ENCODE assay signal across 16 cellular contexts in genomic region chr3:188303286-188303799, GRCh38.
DNase-seq lines count a peak whose midpoint lies in the region; ATAC-seq and TF ChIP-seq lines count a peak whose summit lies in the region.
"Had no signal": no experiment of that assay in that cellular context is flagged by ENCODE, and none has a peak within 500 bp of the region (broad histone marks: within the 10 kb centered on the region; RNA-seq: fewer than 3 reads in every experiment).

No MANE protein-coding gene starts in this region.

- no peaks in the 10 kb centered on the region for H3K27me3 ChIP-seq in DOHH2 (ENCODE audit: control insufficient read depth, low read length)
- no peaks in the 10 kb centered on the region for H3K27me3 ChIP-seq in HUES64 (ENCODE audit: insufficient read depth, low read length)
- H3K27me3 ChIP-seq in esophagus muscularis mucosa: no peaks in the 10 kb centered on the region
- no peaks in the 10 kb centered on the region for H3K27me3 ChIP-seq in mesendoderm (ENCODE audit: insufficient read depth, low read length, poor library complexity)
- no peaks in the 10 kb centered on the region for H3K27me3 ChIP-seq in tibial artery

- no peak overlapping the region for H3K23ac ChIP-seq in mesendoderm (ENCODE audit: low read length)

- TF ChIP-seq POLR2A in esophagus muscularis mucosa (IDR thresholded peaks at IDR 0.05; ENCODE audit: low read depth): no peak

- H3K79me2 ChIP-seq in DOHH2 (ENCODE audit: control insufficient read depth, low read length): peaks cover 57% of the 10 kb centered on the region
- no peaks in the 10 kb centered on the region for H3K79me2 ChIP-seq in mesendoderm (ENCODE audit: control insufficient read depth, insufficient read depth, low read length)

- H3K4me2 ChIP-seq in DOHH2 (ENCODE audit: low read length): 0 out of 2 replicates have a peak overlapping the region, but pooled peaks have one; percentile 10
- no peak overlapping the region for H3K4me2 ChIP-seq in mesendoderm (ENCODE audit: low read length)

- H4K5ac ChIP-seq in mesendoderm (ENCODE audit: low read length): no peak overlapping the region

- H3K9me2 ChIP-seq in DOHH2 (replicated peaks; ENCODE audit: control insufficient read depth, low read length): no peaks in the 10 kb centered on the region

- H3K36me3 ChIP-seq in DOHH2 (ENCODE audit: control insufficient read depth, low read length) (peaks cover 17% of the 10 kb centered on the region; the same call in 1 of the 2 replicates), HUES64 (ENCODE audit: insufficient read depth, low read length) (no peaks in the 10 kb centered on the region), esophagus muscularis mucosa (peaks cover 0 to 15% (median 2%) of the 10 kb centered on the region in 4 donors), mesendoderm (ENCODE audit: control insufficient read depth, insufficient read depth, low read length) (no peaks in the 10 kb centered on the region), tibial artery (peaks cover 0 to 12% (median 5%) of the 10 kb centered on the region in 3 donors)

- TF ChIP-seq CTCF in DOHH2 (IDR thresholded peaks at IDR 0.05; ENCODE audit: low read depth, low read length, poor library complexity, severe bottlenecking) (no peak), esophagus muscularis mucosa (IDR thresholded peaks at IDR 0.05) (no peak), tibial artery (IDR thresholded peaks at IDR 0.05) (no peak)

- no peak for ATAC-seq in HG02938 (IDR thresholded peaks at IDR 0.05; ENCODE audit: unreplicated experiment)
- ATAC-seq in GM19452 (IDR thresholded peaks at IDR 0.05; ENCODE audit: unreplicated experiment): no peak

- H3K27ac ChIP-seq in DOHH2 (ENCODE audit: low read depth, low read length) (no peak overlapping the region), HUES64 (ENCODE audit: low read depth, low read length) (peak overlapping the region; percentile 2; the same call in 1 of the 2 replicates), esophagus muscularis mucosa (replicated peaks in 1 of 4) (peak overlapping the region in 3 of 4 donors; percentile 90 to 98 (median 92)), mesendoderm (ENCODE audit: low read depth, low read length) (no peak overlapping the region), tibial artery (peak overlapping the region in 1 of 2 donors; percentile 4)
- H3K27ac ChIP-seq: RWPE1 had no signal

- DNase-seq in esophagus muscularis mucosa (ENCODE audit: extremely low spot score) (no peak), mesendoderm (peak; percentile 29), tibial artery (no peak)
- DNase-seq: Calu3; CD4-positive, CD25-positive, alpha-beta regulatory T cell; DMS79 treated with DMSO at 0.1 percent for 48 hours; GF-D8; GOT3; Kasumi-1; NCI-H1417 treated with DMSO at 0.1 percent for 48 hours; NCI-H510A treated with DMSO at 0.1 percent for 48 hours had no signal

- H3K4me3 ChIP-seq in DOHH2 (ENCODE audit: low read length): no peak overlapping the region
- H3K4me3 ChIP-seq in HUES64 (ENCODE audit: low read length): no peak overlapping the region
- H3K4me3 ChIP-seq in esophagus muscularis mucosa: no peak overlapping the region
- H3K4me3 ChIP-seq in mesendoderm (ENCODE audit: low read length): no peak overlapping the region
- no peak overlapping the region for H3K4me3 ChIP-seq in tibial artery

- H2BK15ac ChIP-seq in mesendoderm (replicated peaks; ENCODE audit: low read depth): no peak overlapping the region

- no peak overlapping the region for H4K8ac ChIP-seq in mesendoderm (ENCODE audit: low read depth, low read length)

- no peak overlapping the region for H2BK5ac ChIP-seq in mesendoderm (ENCODE audit: low read length)

- H3K4me1 ChIP-seq in DOHH2 (ENCODE audit: control insufficient read depth, low read length) (peaks cover 62% of the 10 kb centered on the region), HUES64 (ENCODE audit: insufficient read depth, low read length) (peaks cover 62% of the 10 kb centered on the region), esophagus muscularis mucosa (peaks cover 43 to 98% (median 94%) of the 10 kb centered on the region in 4 donors), mesendoderm (ENCODE audit: control insufficient read depth, low read depth, low read length) (no peaks in the 10 kb centered on the region), tibial artery (peaks cover 0 to 98% (median 35%) of the 10 kb centered on the region in 4 donors)

- H3K9me3 ChIP-seq in DOHH2 (ENCODE audit: control insufficient read depth, insufficient read depth, low read length) (no peaks in the 10 kb centered on the region), HUES64 (ENCODE audit: insufficient read depth, low read depth, low read length) (no peaks in the 10 kb centered on the region), esophagus muscularis mucosa (no peaks in the 10 kb centered on the region), tibial artery (no peaks in the 10 kb centered on the region)

- H4K20me1 ChIP-seq in DOHH2 (ENCODE audit: control insufficient read depth, insufficient read depth, low read depth, low read length): no peaks in the 10 kb centered on the region

- H3K4ac ChIP-seq in mesendoderm (ENCODE audit: low read depth, low read length): no peak overlapping the region

- 88% methylated on average over 2 of the region's 2 CpGs for WGBS in HUES64
- 91% methylated on average over 2 of the region's 2 CpGs for WGBS in esophagus muscularis mucosa
- no CpG with 5 or more reads among the region's 2 CpGs for WGBS in mesendoderm (ENCODE audit: extremely low coverage, insufficient coverage, low lambda C conversion rate)

- TF ChIP-seq EP300 in esophagus muscularis mucosa (IDR thresholded peaks at IDR 0.05): no peak

- H3F3A ChIP-seq in DOHH2 (ENCODE audit: control insufficient read depth, insufficient read depth): 0 out of 2 replicates have a peak, but pooled peaks cover 3% of the 10 kb centered on the region

- H3K18ac ChIP-seq in mesendoderm (ENCODE audit: low read length): no peak overlapping the region

- H3K79me1 ChIP-seq in mesendoderm (ENCODE audit: low read length): peaks cover 5% of the 10 kb centered on the region

- H3K9ac ChIP-seq in HUES64 (ENCODE audit: low read depth, low read length) (no peak overlapping the region), mesendoderm (ENCODE audit: low read length) (no peak overlapping the region)

- intact Hi-C loops in esophagus muscularis mucosa (cut with DNase I) (no loop called here), tibial artery (cut with DNase I; ENCODE audit: low total_unique reads) (no loop called here)

- H2BK120ac ChIP-seq in mesendoderm (ENCODE audit: low read depth, low read length): no peak overlapping the region

- H3K56ac ChIP-seq in mesendoderm (ENCODE audit: low read length): no peak overlapping the region

- H2AK5ac ChIP-seq in mesendoderm (ENCODE audit: low read length): no peak overlapping the region

Comparison
In these comparisons a context has a peak if more than half of its experiments do, and no peak if none do; other contexts are left out.
1. H3K27ac ChIP-seq: peak in HUES64 (single experiment) and esophagus muscularis mucosa (3 of 4); none in DOHH2 (single experiment) and mesendoderm (single experiment).